ENCODE assay signal across 8 cellular contexts in the genomic region with DNA sequence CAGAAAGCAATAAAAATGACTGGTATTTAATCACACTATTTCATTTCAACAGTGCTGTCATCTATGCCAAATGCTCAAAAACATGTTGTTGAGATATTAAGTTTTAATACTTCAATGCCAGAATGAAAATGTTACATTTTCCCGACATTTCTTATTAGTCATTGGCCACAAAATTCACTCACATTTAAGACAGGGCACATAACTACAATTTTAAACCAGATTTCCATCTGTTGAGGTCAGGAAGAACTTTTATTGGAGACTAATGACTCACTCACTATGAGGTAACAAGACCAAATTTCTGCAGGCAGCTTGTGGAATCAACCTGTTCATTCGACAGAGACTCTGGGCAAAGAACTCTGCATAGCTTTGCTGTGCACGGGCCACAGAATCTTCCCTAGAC. TPM values are rescaled to one million over a fixed set of nuclear protein-coding genes. Genes with fewer than 3 reads are reported as not detected.
DNase-seq lines count a peak whose midpoint lies in the region; TF ChIP-seq lines count a peak whose summit lies in the region.

No MANE protein-coding gene starts in this region.

- no peaks in the 10 kb centered on the region for H3K36me3 ChIP-seq in MM.1S (replicated peaks; ENCODE audit: insufficient read depth, low read length)

- H3K27ac ChIP-seq in epithelial cell of prostate = peak overlapping the region; percentile 82
- H3K27ac ChIP-seq in MM.1S (ENCODE audit: low read length) = no peak overlapping the region

- peaks cover 23% of the 10 kb centered on the region for H3K79me2 ChIP-seq in MM.1S (ENCODE audit: low read length)

- no peak overlapping the region for H3K4me2 ChIP-seq in MM.1S (ENCODE audit: low read depth, low read length)

- peaks cover 5% of the 10 kb centered on the region; the same call in 1 of the 2 replicates for H3F3A ChIP-seq in MM.1S (ENCODE audit: insufficient read depth, low read length)

- no peaks in the 10 kb centered on the region for H3K9me3 ChIP-seq in MM.1S (replicated peaks; ENCODE audit: insufficient read depth, low read length)

- H3K4me3 ChIP-seq in MM.1S (ENCODE audit: low read length) = no peak overlapping the region

- H3K9ac ChIP-seq in MM.1S (ENCODE audit: low read length) = no peak overlapping the region

- no peak for TF ChIP-seq CTCF in MM.1S (IDR thresholded peaks at IDR 0.05; ENCODE audit: low read length)

- H3K27me3 ChIP-seq in MM.1S (replicated peaks; ENCODE audit: insufficient read depth, low read length) = no peaks in the 10 kb centered on the region

- no peaks in the 10 kb centered on the region for H4K20me1 ChIP-seq in MM.1S (ENCODE audit: insufficient read depth, low read length)

- no peaks in the 10 kb centered on the region for H3K9me2 ChIP-seq in MM.1S (replicated peaks; ENCODE audit: insufficient read depth, low read length)

- peaks cover 11% of the 10 kb centered on the region for H3K4me1 ChIP-seq in MM.1S (ENCODE audit: low read length)

- DNase-seq in Daoy (ENCODE audit: low read depth) (peak; percentile 71), MV-4-11 (lab: John Stamatoyannopoulos, UW) (peak; percentile 60), epithelial cell of prostate (ENCODE audit: low read depth, low spot score) (no peak), renal cortical epithelial cell (ENCODE audit: low read depth) (peak; percentile 90), MM.1S (no peak), NCI-H2081 (lab: John Stamatoyannopoulos, UW) (no peak)
- DNase-seq in effector CD4-positive, alpha-beta T cell = no peak
- DNase-seq in stimulated activated CD4-positive, alpha-beta T cell treated with anti-CD3 and anti-CD28 coated beads, Interleukin-4, amount 100 ng/mL, for 1 hour = no peak

- no peak overlapping the region for H2AFZ ChIP-seq in MM.1S (ENCODE audit: low read length)

RNA-seq across cellular contexts. Expression of a gene that starts 36.8 kb away (rescaled TPM):
- total RNA-seq in Daoy (2014; rRNA removed; shearing (Covaris generic)) = 4.4 and 8.8 TPM in 2 replicates
- total RNA-seq in renal cortical epithelial cell = 10.6 and 21.3 TPM in 2 replicates

RNA-seq across cellular contexts. Expression of a gene that starts 44.2 kb away (rescaled TPM):
- 0.40 and 1.1 TPM in 2 replicates for total RNA-seq in Daoy (2014; rRNA removed; shearing (Covaris generic))
- total RNA-seq in renal cortical epithelial cell = 0.52 and 0.89 TPM in 2 replicates

RNA-seq across cellular contexts. Expression of a gene that starts 44.4 kb away (rescaled TPM):
- 71.2 and 93.4 TPM in 2 replicates for total RNA-seq in Daoy (2014; rRNA removed; shearing (Covaris generic))
- 80.8 and 125 TPM in 2 replicates for total RNA-seq in renal cortical epithelial cell

Comparison
In these comparisons a context has a peak if more than half of its experiments do, and no peak if none do; other contexts are left out.
1. DNase-seq: peak in Daoy (single experiment), MV-4-11 (single experiment) and renal cortical epithelial cell (single experiment); none in epithelial cell of prostate (single experiment), MM.1S (single experiment), NCI-H2081 (0 of 2), effector CD4-positive, alpha-beta T cell (single experiment) and stimulated activated CD4-positive, alpha-beta T cell treated with anti-CD3 and anti-CD28 coated beads, Interleukin-4, amount 100 ng/mL, for 1 hour (single experiment).